Comparison of ENCODE assay signal across 10 cellular contexts in genomic region chr3:86991840-86992430, GRCh38. TPM values are rescaled to one million over a fixed set of nuclear protein-coding genes. Genes with fewer than 3 reads are reported as not detected.
A peak's percentile ranks its signal among the peaks of the same experiment; 100 is the strongest.
DNase-seq lines count a peak whose midpoint lies in the region; ATAC-seq and TF ChIP-seq lines count a peak whose summit lies in the region.
"Had no signal": no experiment of that assay in that cellular context is flagged by ENCODE, and none has a peak within 500 bp of the region (broad histone marks: within the 10 kb centered on the region; RNA-seq: fewer than 3 reads in every experiment).

No MANE protein-coding gene starts in this region.

- POLR2A ChIA-PET in activated CD8-positive, alpha-beta T cell treated with anti-CD3 and anti-CD28 coated beads for 36 hours (lab: Charles Lee), result no interaction called here

- no peak overlapping the region for H3K4me3 Mint-ChIP-seq in activated CD8-positive, alpha-beta T cell treated with anti-CD3 and anti-CD28 coated beads for 36 hours
- H3K4me3 Mint-ChIP-seq: activated T-cell treated with anti-CD3 and anti-CD28 coated beads, Interleukin-2, amount 50 U/mL, for 24 hours had no signal

- no peak for TF ChIP-seq CTCF in fibroblast of lung (conservative IDR thresholded peaks at IDR 0.05 in 1 of 2, IDR thresholded peaks at IDR 0.05 in 1 of 2; ENCODE audit: low read depth in 1 of 2, low read length in 2 of 2)
- no peak for TF ChIP-seq CTCF in omental fat pad (IDR thresholded peaks at IDR 0.05)
- TF ChIP-seq CTCF in activated CD8-positive, alpha-beta T cell treated with anti-CD3 and anti-CD28 coated beads for 36 hours (IDR thresholded peaks at IDR 0.05), result no peak

- H3K27ac Mint-ChIP-seq in activated CD8-positive, alpha-beta T cell treated with anti-CD3 and anti-CD28 coated beads for 36 hours, result no peak overlapping the region
- H3K27ac Mint-ChIP-seq: activated T-cell treated with anti-CD3 and anti-CD28 coated beads, Interleukin-2, amount 50 U/mL, for 24 hours had no signal

- CTCF ChIA-PET in activated CD8-positive, alpha-beta T cell treated with anti-CD3 and anti-CD28 coated beads for 36 hours (lab: Charles Lee), result no interaction called here

- peak overlapping the region; percentile 96 for H3K4me3 ChIP-seq in ACC112 (ENCODE audit: low read depth, low read length)
- peak overlapping the region; percentile 63 for H3K4me3 ChIP-seq in NT2/D1 (ENCODE audit: insufficient read length, low read depth)
- H3K4me3 ChIP-seq in fibroblast of lung (replicated peaks in 1 of 4; ENCODE audit: control extremely low read depth in 1 of 4, insufficient read depth in 1 of 4, low read depth in 3 of 4, low read length in 4 of 4), result peak overlapping the region; percentile 67 to 97 (median 85)

- peak overlapping the region; percentile 76 for H3K4me2 ChIP-seq in fibroblast of lung (ENCODE audit: extremely low read depth, insufficient read depth, low read length)

- H3K27ac ChIP-seq in ACC112 (ENCODE audit: low read depth, low read length) (peak overlapping the region; percentile 86), fibroblast of lung (ENCODE audit: insufficient read depth, low read length) (peak overlapping the region; percentile 87)

- H3K36me3 ChIP-seq in ACC112 (ENCODE audit: insufficient read depth, low read length), result no peaks in the 10 kb centered on the region
- no peaks in the 10 kb centered on the region for H3K36me3 ChIP-seq in NT2/D1 (ENCODE audit: insufficient read depth, insufficient read length, low read length)
- no peaks in the 10 kb centered on the region for H3K36me3 ChIP-seq in fibroblast of lung (ENCODE audit: control insufficient read depth, insufficient read depth, low read length)

- no peaks in the 10 kb centered on the region for H3K36me3 Mint-ChIP-seq in activated CD8-positive, alpha-beta T cell treated with anti-CD3 and anti-CD28 coated beads for 36 hours (ENCODE audit: low read depth)

- no peaks in the 10 kb centered on the region for H4K20me1 ChIP-seq in fibroblast of lung (ENCODE audit: control insufficient read depth, extremely low read depth, insufficient read depth, low read length)

- no peaks in the 10 kb centered on the region for H3K4me1 Mint-ChIP-seq in activated CD8-positive, alpha-beta T cell treated with anti-CD3 and anti-CD28 coated beads for 36 hours (ENCODE audit: low read depth)

- H3K9me3 ChIP-seq in NT2/D1 (ENCODE audit: insufficient read depth, low read length) (no peaks in the 10 kb centered on the region), fibroblast of lung (ENCODE audit: control insufficient read depth, insufficient read depth, low read depth, low read length) (no peaks in the 10 kb centered on the region)

- intact Hi-C loops in activated CD8-positive, alpha-beta T cell treated with anti-CD3 and anti-CD28 coated beads for 36 hours (cut with micrococcal nuclease), result no loop called here

- H3K4me1 ChIP-seq in ACC112 (ENCODE audit: control insufficient read depth, insufficient read depth, low read length, unreplicated experiment) (peaks cover 51% of the 10 kb centered on the region), NT2/D1 (ENCODE audit: insufficient read depth, insufficient read length) (no peaks in the 10 kb centered on the region), fibroblast of lung (ENCODE audit: control insufficient read depth, extremely low read depth, insufficient read depth, low read length) (peaks cover 19% of the 10 kb centered on the region)

- H2AFZ ChIP-seq in ACC112 (ENCODE audit: low read length, unreplicated experiment), result peak overlapping the region; percentile 80
- no peak overlapping the region for H2AFZ ChIP-seq in fibroblast of lung (ENCODE audit: low read length)

- DNase-seq in NT2/D1 (ENCODE audit: low read depth, low spot score) (no peak), fibroblast of lung (ENCODE audit: low read depth in 2 of 2) (peak in 1 of 2 donors; percentile 53), omental fat pad (ENCODE audit: low spot score) (no peak), SW480 (ENCODE audit: low spot score) (no peak)
- DNase-seq in stimulated activated naive CD4-positive, alpha-beta T cell treated with Interleukin-2 at 50 U/mL for 16 hours (lab: John Stamatoyannopoulos, UW), result no peak
- no peak for DNase-seq in activated CD8-positive, alpha-beta T cell treated with anti-CD3 and anti-CD28 coated beads for 36 hours
- DNase-seq: activated T-cell treated with anti-CD3 and anti-CD28 coated beads, Interleukin-2, amount 50 U/mL, for 24 hours had no signal

- H3K27me3 Mint-ChIP-seq in activated CD8-positive, alpha-beta T cell treated with anti-CD3 and anti-CD28 coated beads for 36 hours, result peaks cover 17% of the 10 kb centered on the region

- H3K79me2 ChIP-seq in ACC112 (ENCODE audit: control insufficient read depth, insufficient read depth, low read length, unreplicated experiment) (peaks cover 39% of the 10 kb centered on the region), fibroblast of lung (ENCODE audit: control insufficient read depth, insufficient read depth, low read length) (peaks cover 41% of the 10 kb centered on the region)

- H3K9ac ChIP-seq in NT2/D1 (ENCODE audit: insufficient read length, low read depth) (no peak overlapping the region), fibroblast of lung (ENCODE audit: insufficient read depth, low read length) (no peak overlapping the region)

- H3K9me3 Mint-ChIP-seq in activated CD8-positive, alpha-beta T cell treated with anti-CD3 and anti-CD28 coated beads for 36 hours, result peaks cover 2% of the 10 kb centered on the region
- H3K9me3 Mint-ChIP-seq: activated T-cell treated with anti-CD3 and anti-CD28 coated beads, Interleukin-2, amount 50 U/mL, for 24 hours had no signal

- H3K27me3 ChIP-seq in ACC112 (ENCODE audit: insufficient read depth, low read length), result no peaks in the 10 kb centered on the region
- peaks cover 18% of the 10 kb centered on the region for H3K27me3 ChIP-seq in NT2/D1 (ENCODE audit: insufficient read depth, insufficient read length)
- no peaks in the 10 kb centered on the region for H3K27me3 ChIP-seq in fibroblast of lung (ENCODE audit: control insufficient read depth, insufficient read depth, low read length)

- peak; percentile 39 for ATAC-seq in omental fat pad (ENCODE audit: low FRiP score)
- no peak for ATAC-seq in GM21423 (IDR thresholded peaks at IDR 0.05; ENCODE audit: unreplicated experiment)
- ATAC-seq in activated CD8-positive, alpha-beta T cell treated with anti-CD3 and anti-CD28 coated beads for 36 hours, result no peak

RNA-seq across cellular contexts. Expression of gene VGLL3, which starts 1.0 kb away (rescaled TPM):
- 41.1 and 53.7 TPM in 2 replicates for total RNA-seq in fibroblast of lung
- polyA plus RNA-seq in fibroblast of lung, result 41.8 and 222 TPM in 2 replicates
- polyA plus RNA-seq in fibroblast of lung (2012), result 20.8 and 139 TPM in 2 replicates
- 434 and 1,829 TPM in 2 replicates for polyA minus RNA-seq in fibroblast of lung (ENCODE audit: low replicate concordance)
- total RNA-seq in omental fat pad, result 10 to 100 TPM; 36.9 to 99.6 (median 70.9) TPM
- total RNA-seq in activated CD8-positive, alpha-beta T cell treated with anti-CD3 and anti-CD28 coated beads for 36 hours, result not detected
- total RNA-seq: dermis microvascular lymphatic vessel endothelial cell had no signal

Comparison
In these comparisons a context has a peak if more than half of its experiments do, and no peak if none do; other contexts are left out.
1. RNA of gene VGLL3, which starts 1.0 kb away (total RNA-seq): 36.9 to 99.6 TPM in omental fat pad and 41.1 to 53.7 TPM in fibroblast of lung; not detected in activated CD8-positive, alpha-beta T cell treated with anti-CD3 and anti-CD28 coated beads for 36 hours; every median in the first group is over 10 times any median in the second.
2. Peak in every context shown above with its lines, with median percentiles within 50 percentile points of each other: H3K4me3 ChIP-seq.